ENCODE assay signal across 8 cellular contexts in the genomic region with DNA sequence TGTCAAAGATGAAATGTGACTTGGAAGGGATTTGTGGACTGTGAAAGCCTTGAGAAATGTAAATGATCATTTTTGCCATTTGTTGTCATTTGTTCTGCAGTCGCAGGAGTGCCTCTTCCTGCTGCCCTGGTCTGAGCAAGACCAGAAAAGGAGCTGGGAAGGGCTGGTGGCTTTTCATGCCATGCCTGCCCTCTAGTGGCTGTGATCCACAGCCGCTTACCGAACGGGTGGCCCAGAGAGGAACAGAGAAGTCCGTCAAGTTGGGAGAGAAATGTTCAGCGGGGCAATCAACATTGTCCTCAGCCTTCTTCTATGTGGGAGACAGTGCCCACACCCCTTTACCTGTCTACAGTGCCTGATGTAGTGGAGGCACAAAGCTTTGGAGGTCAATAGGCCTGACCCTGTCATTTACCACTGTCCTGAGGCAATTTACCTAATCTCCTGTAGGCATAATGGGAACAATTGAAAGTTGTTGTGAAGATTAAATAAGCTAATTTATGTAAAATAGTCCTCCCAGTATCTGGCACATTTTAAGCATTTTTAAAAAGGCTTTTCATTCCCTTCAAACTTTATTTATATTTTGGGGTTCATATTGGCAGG.
DNase-seq lines count a peak whose midpoint lies in the region; ATAC-seq and TF ChIP-seq lines count a peak whose summit lies in the region.

No MANE protein-coding gene starts in this region.

- H4K20me1 ChIP-seq in GM23338 (replicated peaks; ENCODE audit: insufficient read depth) (no peaks in the 10 kb centered on the region), KMS-11 (ENCODE audit: insufficient read depth) (no peaks in the 10 kb centered on the region)

- H3K4me3 Mint-ChIP-seq in GM23338 (no peak overlapping the region), glutamatergic neuron (ENCODE audit: unreplicated experiment) (no peak overlapping the region), progenitor cell of endocrine pancreas (ENCODE audit: low read depth) (no peak overlapping the region)
- no peak overlapping the region for H3K4me3 Mint-ChIP-seq in activated naive CD4-positive, alpha-beta T cell treated with anti-CD3 and anti-CD28 coated beads for 36 hours

- H3K9me3 Mint-ChIP-seq in GM23338 (no peaks in the 10 kb centered on the region), glutamatergic neuron (ENCODE audit: unreplicated experiment) (no peaks in the 10 kb centered on the region), progenitor cell of endocrine pancreas (ENCODE audit: low read depth) (no peaks in the 10 kb centered on the region)
- no peaks in the 10 kb centered on the region for H3K9me3 Mint-ChIP-seq in activated naive CD4-positive, alpha-beta T cell treated with anti-CD3 and anti-CD28 coated beads for 36 hours

- H3K27ac ChIP-seq in GM23338 (ENCODE audit: low read depth) (no peak overlapping the region), KMS-11 (no peak overlapping the region)

- H3K9me2 ChIP-seq in GM23338 (ENCODE audit: insufficient read depth), result no peaks in the 10 kb centered on the region

- TF ChIP-seq CTCF in GM10248 (IDR thresholded peaks at IDR 0.05; ENCODE audit: control extremely low read depth, extremely low read depth, low read depth, missing control alignments), result peak; percentile 92
- peak; percentile 95 to 96 for TF ChIP-seq CTCF in GM23338 (conservative IDR thresholded peaks at IDR 0.05; ENCODE audit: low read depth in 2 of 2)
- TF ChIP-seq CTCF in KMS-11 (conservative IDR thresholded peaks at IDR 0.05; ENCODE audit: low read depth, low read length), result peak; percentile 77
- peak; percentile 83 for TF ChIP-seq CTCF in glutamatergic neuron (IDR thresholded peaks at IDR 0.05; ENCODE audit: partially characterized antibody, unreplicated experiment)
- peak; percentile 88 for TF ChIP-seq CTCF in progenitor cell of endocrine pancreas (IDR thresholded peaks at IDR 0.05; ENCODE audit: unreplicated experiment)

- H3K4me2 ChIP-seq in GM23338, result no peak overlapping the region
- H3K4me2 ChIP-seq in KMS-11, result no peak overlapping the region

- no peaks in the 10 kb centered on the region for H3K36me3 ChIP-seq in GM23338 (ENCODE audit: insufficient read depth)
- no peaks in the 10 kb centered on the region for H3K36me3 ChIP-seq in KMS-11 (ENCODE audit: insufficient read depth)

- no peaks in the 10 kb centered on the region for H3K27me3 ChIP-seq in GM23338 (ENCODE audit: insufficient read depth)
- H3K27me3 ChIP-seq in KMS-11 (ENCODE audit: insufficient read depth, low read depth), result no peaks in the 10 kb centered on the region

- H3K27me3 Mint-ChIP-seq in GM23338 (ENCODE audit: insufficient read depth, low read depth, poor library complexity) (peaks cover 1% of the 10 kb centered on the region), glutamatergic neuron (ENCODE audit: unreplicated experiment) (peaks cover 3% of the 10 kb centered on the region), progenitor cell of endocrine pancreas (peaks cover 19% of the 10 kb centered on the region)
- H3K27me3 Mint-ChIP-seq in activated naive CD4-positive, alpha-beta T cell treated with anti-CD3 and anti-CD28 coated beads for 36 hours (ENCODE audit: low read depth), result peaks cover 12% of the 10 kb centered on the region

- H3K4me1 Mint-ChIP-seq in GM23338 (0 out of 3 replicates have a peak, but pooled peaks cover 3% of the 10 kb centered on the region), glutamatergic neuron (ENCODE audit: low read depth, unreplicated experiment) (no peaks in the 10 kb centered on the region), progenitor cell of endocrine pancreas (ENCODE audit: low read depth) (no peaks in the 10 kb centered on the region)
- no peaks in the 10 kb centered on the region for H3K4me1 Mint-ChIP-seq in activated naive CD4-positive, alpha-beta T cell treated with anti-CD3 and anti-CD28 coated beads for 36 hours (ENCODE audit: low read depth)

- no peak overlapping the region for H3K4me3 ChIP-seq in GM23338
- no peak overlapping the region for H3K4me3 ChIP-seq in KMS-11 (IDR thresholded peaks at IDR 0.05; ENCODE audit: insufficient read depth, low read depth, low read length)

- ATAC-seq in GM23338, result peak; percentile 100

- no peaks in the 10 kb centered on the region for H3K4me1 ChIP-seq in GM23338 (ENCODE audit: insufficient read depth)
- H3K4me1 ChIP-seq in KMS-11 (ENCODE audit: low read depth, poor library complexity, severe bottlenecking), result no peaks in the 10 kb centered on the region

- peak; percentile 69 for DNase-seq in GM10248 (ENCODE audit: extremely low spot score)
- DNase-seq in GM23338 (ENCODE audit: low spot score), result peak; percentile 89
- peak; percentile 68 for DNase-seq in RPMI8226
- peak; percentile 77 for DNase-seq in activated naive CD4-positive, alpha-beta T cell treated with anti-CD3 and anti-CD28 coated beads for 36 hours
- peak; percentile 84 for DNase-seq in glutamatergic neuron
- DNase-seq in progenitor cell of endocrine pancreas (ENCODE audit: low spot score, unreplicated experiment), result peak; percentile 66
- no peak for DNase-seq in mesenteric fat pad (ENCODE audit: low spot score)

- POLR2A ChIA-PET in GM10248 (lab: Yijun Ruan, JAX), result no interaction called here

- H3K79me2 ChIP-seq in GM23338 (replicated peaks; ENCODE audit: insufficient read depth) (no peaks in the 10 kb centered on the region), KMS-11 (ENCODE audit: insufficient read depth, low read depth) (no peaks in the 10 kb centered on the region)

- H3K36me3 Mint-ChIP-seq in GM23338 (ENCODE audit: low read depth), result no peaks in the 10 kb centered on the region
- H3K36me3 Mint-ChIP-seq in activated naive CD4-positive, alpha-beta T cell treated with anti-CD3 and anti-CD28 coated beads for 36 hours (ENCODE audit: low read depth), result no peaks in the 10 kb centered on the region
- H3K36me3 Mint-ChIP-seq in glutamatergic neuron (ENCODE audit: unreplicated experiment), result no peaks in the 10 kb centered on the region
- H3K36me3 Mint-ChIP-seq in progenitor cell of endocrine pancreas (ENCODE audit: insufficient read depth), result no peaks in the 10 kb centered on the region

- H3F3A ChIP-seq in GM23338 (replicated peaks; ENCODE audit: low read depth), result no peaks in the 10 kb centered on the region

- H3K9ac ChIP-seq in KMS-11, result no peak overlapping the region

- CTCF ChIA-PET in GM10248 (lab: Yijun Ruan, JAX), result interaction anchor here (1.0 to 6.9 kb wide), 17 partner anchors 9 to 317 kb away, joined by 3 to 57 read pairs (median 5); a partner anchor contains a TSS
- CTCF ChIA-PET in activated naive CD4-positive, alpha-beta T cell treated with anti-CD3 and anti-CD28 coated beads for 36 hours (lab: Charles Lee), result interaction anchor here (0.6 to 6.8 kb wide), 20 partner anchors 9 to 1193 kb away, joined by 3 to 54 read pairs (median 4); no protein-coding TSS in a partner anchor

- H3K27ac Mint-ChIP-seq in GM23338, result no peak overlapping the region
- no peak overlapping the region for H3K27ac Mint-ChIP-seq in activated naive CD4-positive, alpha-beta T cell treated with anti-CD3 and anti-CD28 coated beads for 36 hours
- no peak overlapping the region for H3K27ac Mint-ChIP-seq in glutamatergic neuron (ENCODE audit: unreplicated experiment)
- H3K27ac Mint-ChIP-seq in progenitor cell of endocrine pancreas, result no peak overlapping the region

- intact Hi-C loops in activated naive CD4-positive, alpha-beta T cell treated with anti-CD3 and anti-CD28 coated beads for 36 hours (cut with micrococcal nuclease), result loop anchor here (1.0 to 10.0 kb wide), 3 partner anchors 188 to 449 kb away; a partner anchor contains a TSS

- no peak overlapping the region for H2AFZ ChIP-seq in GM23338
- peak overlapping the region; percentile 38 for H2AFZ ChIP-seq in KMS-11 (ENCODE audit: low read depth)

TF ChIP-seq in GM23338, 12 proteins besides CTCF, POLR2A, EP300 and RAD21 (continues in another document):
- no peak for TF ChIP-seq CREB1 (CRISPR knock-in tag; IDR thresholded peaks at IDR 0.05; ENCODE audit: low read depth)
- TF ChIP-seq ZNF114 (CRISPR knock-in tag; IDR thresholded peaks at IDR 0.05), result no peak
- no peak for TF ChIP-seq EZH2phosphoT487 (IDR thresholded peaks at IDR 0.05; ENCODE audit: unreplicated experiment)
